In genomic region chr14:94541234-94541975, GRCh38 we compare ENCODE assay signal across 16 cellular contexts. TPM values are rescaled to one million over a fixed set of nuclear protein-coding genes. Genes with fewer than 3 reads are reported as not detected.
DNase-seq lines count a peak whose midpoint lies in the region; ATAC-seq and TF ChIP-seq lines count a peak whose summit lies in the region.
"Had no signal": no experiment of that assay in that cellular context is flagged by ENCODE, and none has a peak within 500 bp of the region (broad histone marks: within the 10 kb centered on the region; RNA-seq: fewer than 3 reads in every experiment).

No MANE protein-coding gene starts in this region.

- H2BK15ac ChIP-seq in neuronal stem cell (ENCODE audit: low read length) = no peak overlapping the region

- H2BK120ac ChIP-seq in neuronal stem cell (ENCODE audit: low read depth, low read length) = no peak overlapping the region

- no peak overlapping the region for H3K14ac ChIP-seq in neuronal stem cell (ENCODE audit: low read length)

- H3K9me3 ChIP-seq in adipocyte (ENCODE audit: control insufficient read depth, low read length) (peaks cover 4% of the 10 kb centered on the region), neuronal stem cell (replicated peaks in 1 of 2; ENCODE audit: control insufficient read depth in 2 of 2, insufficient read depth in 1 of 2, low read depth in 1 of 2, low read length in 2 of 2) (no peaks in the 10 kb centered on the region), suprapubic skin (no peaks in the 10 kb centered on the region), colonic mucosa (no peaks in the 10 kb centered on the region), body of pancreas (peaks cover 0 to 3% (median 0%) of the 10 kb centered on the region in 3 donors)
- H3K9me3 ChIP-seq: BE2C had no signal

- no peak overlapping the region for H2BK12ac ChIP-seq in neuronal stem cell (ENCODE audit: low read length)

- TF ChIP-seq CTCF in brain microvascular endothelial cell (IDR thresholded peaks at IDR 0.05; ENCODE audit: low read depth, low read length, missing control alignments) = no peak
- no peak for TF ChIP-seq CTCF in suprapubic skin (IDR thresholded peaks at IDR 0.05)
- TF ChIP-seq CTCF in GM10266 (IDR thresholded peaks at IDR 0.05; ENCODE audit: control insufficient read depth, insufficient read depth, low read depth, missing control alignments) = no peak
- TF ChIP-seq CTCF in colonic mucosa (IDR thresholded peaks at IDR 0.05) = no peak
- no peak for TF ChIP-seq CTCF in body of pancreas (IDR thresholded peaks at IDR 0.05)

- DNase-seq in adipocyte (ENCODE audit: low read depth) = peak; percentile 6
- DNase-seq in brain microvascular endothelial cell = no peak
- no peak for DNase-seq in neuronal stem cell (ENCODE audit: low spot score)
- DNase-seq in suprapubic skin (ENCODE audit: low spot score in 2 of 2) = no peak
- no peak for DNase-seq in GM10266 (ENCODE audit: extremely low spot score)
- no peak for DNase-seq in colonic mucosa
- no peak for DNase-seq in body of pancreas
- DNase-seq: BE2C; CD4-positive, alpha-beta memory T cell; DMS79; H7 had no signal

- H2AK5ac ChIP-seq in neuronal stem cell (ENCODE audit: low read depth, low read length) = no peak overlapping the region

- no peaks in the 10 kb centered on the region for H3K79me1 ChIP-seq in neuronal stem cell (ENCODE audit: low read depth, low read length)

- no peak overlapping the region for H3K23ac ChIP-seq in neuronal stem cell (ENCODE audit: low read depth, low read length, poor library complexity)

- no peak overlapping the region for H2AFZ ChIP-seq in neuronal stem cell (ENCODE audit: low read length)

- no peak overlapping the region for H3K4me2 ChIP-seq in neuronal stem cell (ENCODE audit: insufficient read depth, low read length, poor library complexity, severe bottlenecking)
- H3K4me2 ChIP-seq: A549, GM23338 had no signal

- TF ChIP-seq POLR2A in suprapubic skin (IDR thresholded peaks at IDR 0.05) (no peak), body of pancreas (IDR thresholded peaks at IDR 0.05) (no peak)

- H3K36me3 ChIP-seq in adipocyte (ENCODE audit: control insufficient read depth, insufficient read depth, low read length, severe bottlenecking) = no peaks in the 10 kb centered on the region
- no peaks in the 10 kb centered on the region for H3K36me3 ChIP-seq in brain microvascular endothelial cell (replicated peaks)
- H3K36me3 ChIP-seq in neuronal stem cell (replicated peaks in 1 of 2; ENCODE audit: control insufficient read depth in 2 of 2, insufficient read depth in 2 of 2, low read length in 2 of 2) = no peaks in the 10 kb centered on the region
- no peaks in the 10 kb centered on the region for H3K36me3 ChIP-seq in suprapubic skin
- H3K36me3 ChIP-seq in colonic mucosa = no peaks in the 10 kb centered on the region
- no peaks in the 10 kb centered on the region for H3K36me3 ChIP-seq in body of pancreas (replicated peaks in 1 of 2; ENCODE audit: insufficient read depth in 1 of 2, low read depth in 2 of 2)
- H3K36me3 ChIP-seq: BE2C had no signal

- H2BK5ac ChIP-seq in neuronal stem cell (ENCODE audit: low read length) = no peak overlapping the region

- peaks cover 8% of the 10 kb centered on the region for H3K4me1 ChIP-seq in adipocyte (ENCODE audit: control insufficient read depth, insufficient read depth, low read length)
- peaks cover 0 to 8% of the 10 kb centered on the region in 2 donors for H3K4me1 ChIP-seq in neuronal stem cell (ENCODE audit: control insufficient read depth in 2 of 2, insufficient read depth in 1 of 2, low read depth in 1 of 2, low read length in 2 of 2)
- peaks cover 37% of the 10 kb centered on the region for H3K4me1 ChIP-seq in suprapubic skin
- no peaks in the 10 kb centered on the region for H3K4me1 ChIP-seq in colonic mucosa
- peaks cover 20% of the 10 kb centered on the region for H3K4me1 ChIP-seq in body of pancreas
- H3K4me1 ChIP-seq: A549, BE2C had no signal

- no peak overlapping the region for H4K91ac ChIP-seq in neuronal stem cell (ENCODE audit: low read depth, low read length, poor library complexity)

- H3K27me3 ChIP-seq in adipocyte (replicated peaks; ENCODE audit: control insufficient read depth, insufficient read depth, low read length) (peaks cover 33% of the 10 kb centered on the region), brain microvascular endothelial cell (replicated peaks) (no peaks in the 10 kb centered on the region), neuronal stem cell (ENCODE audit: control insufficient read depth in 3 of 3, insufficient read depth in 3 of 3, low read depth in 1 of 3, low read length in 3 of 3) (no peaks in the 10 kb centered on the region), suprapubic skin (no peaks in the 10 kb centered on the region), colonic mucosa (no peaks in the 10 kb centered on the region), body of pancreas (no peaks in the 10 kb centered on the region)
- H3K27me3 ChIP-seq: BE2C had no signal

- no peak for ATAC-seq in body of pancreas
- ATAC-seq: A549 had no signal

- TF ChIP-seq EP300 in suprapubic skin (IDR thresholded peaks at IDR 0.05) = no peak

- no peak overlapping the region for H4K8ac ChIP-seq in neuronal stem cell (ENCODE audit: low read depth, low read length)

- no CpG with 5 or more reads among the region's 9 CpGs for WGBS in neuronal stem cell (ENCODE audit: extremely low coverage in 2 of 2, insufficient read length in 2 of 2, insufficient replicate concordance in 1 of 2), 2 donors
- WGBS in suprapubic skin = 78% methylated on average over 9 of the region's 9 CpGs
- 59 to 60% methylated on average over 9 of the region's 9 CpGs for WGBS in body of pancreas, 2 donors

- H3K27ac ChIP-seq in brain microvascular endothelial cell = peak overlapping the region; percentile 52
- H3K27ac ChIP-seq in neuronal stem cell (replicated peaks; ENCODE audit: low read length) = no peak overlapping the region
- peak overlapping the region; percentile 39 for H3K27ac ChIP-seq in suprapubic skin
- H3K27ac ChIP-seq in colonic mucosa = no peak overlapping the region
- no peak overlapping the region for H3K27ac ChIP-seq in body of pancreas
- H3K27ac ChIP-seq: A549, C4-2B had no signal

- intact Hi-C loops in colonic mucosa (cut with DNase I) = no loop called here
- intact Hi-C loops in body of pancreas (cut with DNase I) = no loop called here

- in situ Hi-C loops in brain microvascular endothelial cell (cut with HindIII; ENCODE audit: low pct_ligation_motif_present, low sequenced_read_pairs) = no loop called here

- H3K9ac ChIP-seq in adipocyte (ENCODE audit: low read length) (no peak overlapping the region), neuronal stem cell (ENCODE audit: low read depth, low read length, poor library complexity) (peak overlapping the region; percentile 24), colonic mucosa (ENCODE audit: low read depth in 2 of 2, low read length in 2 of 2) (no peak overlapping the region)

- H3K4ac ChIP-seq in neuronal stem cell (ENCODE audit: low read length) = no peak overlapping the region

- H3K4me3 ChIP-seq in adipocyte (ENCODE audit: low read length) (no peak overlapping the region), brain microvascular endothelial cell (ENCODE audit: low read depth, low read length) (no peak overlapping the region), neuronal stem cell (ENCODE audit: low read length in 2 of 2) (no peak overlapping the region), suprapubic skin (no peak overlapping the region), colonic mucosa (no peak overlapping the region), body of pancreas (no peak overlapping the region)
- H3K4me3 ChIP-seq: A549, GM23338 had no signal

- H3K18ac ChIP-seq in neuronal stem cell (ENCODE audit: low read length) = no peak overlapping the region

RNA-seq across cellular contexts. Expression of gene SERPINA4, which starts 19.8 kb away (rescaled TPM):
- not detected for polyA plus RNA-seq in neuronal stem cell (2013, experiment 1 of 2)
- polyA plus RNA-seq in neuronal stem cell (2013, experiment 2 of 2) = not detected
- total RNA-seq in suprapubic skin = not detected
- total RNA-seq in colonic mucosa = under 1 TPM in 1 of 2 donors, not detected in 1; 0.37 TPM
- 10 to 100 TPM; 42.8 to 57.6 TPM for total RNA-seq in body of pancreas
- total RNA-seq: CD4-positive, alpha-beta memory T cell; G401; GM23338; H7 had no signal
- polyA plus RNA-seq: AG04450; CD4-positive, alpha-beta memory T cell; GM23338 had no signal

RNA-seq across cellular contexts. Expression of gene SERPINA12, which starts 32.1 kb away (rescaled TPM):
- polyA plus RNA-seq in neuronal stem cell (2013, experiment 1 of 2) = not detected
- polyA plus RNA-seq in neuronal stem cell (2013, experiment 2 of 2) = not detected
- total RNA-seq in suprapubic skin (100 to 1,000 TPM in 3 of 4 donors, 10 to 100 TPM in 1; 91.3 to 486 (median 265) TPM), colonic mucosa (not detected), body of pancreas (not detected)
- total RNA-seq: CD4-positive, alpha-beta memory T cell; G401; GM23338; H7 had no signal
- polyA plus RNA-seq: A549; AG04450; CD4-positive, alpha-beta memory T cell; GM23338 had no signal

RNA-seq across cellular contexts. Expression of gene SERPINA5, which starts 39.8 kb away (rescaled TPM):
- polyA plus RNA-seq in neuronal stem cell (2013, experiment 1 of 2) = 2.4 TPM
- 2.5 TPM for polyA plus RNA-seq in neuronal stem cell (2013, experiment 2 of 2)
- 1 to 10 TPM in 2 of 4 donors, under 1 TPM in 1, not detected in 1; 0.76 to 4.5 (median 1.9) TPM for total RNA-seq in suprapubic skin
- 1 to 10 TPM in 1 of 2 donors, under 1 TPM in 1; 0.61 to 2.9 TPM for total RNA-seq in colonic mucosa
- 100 to 1,000 TPM in 1 of 2 donors, 10 to 100 TPM in 1; 76.0 to 101 TPM for total RNA-seq in body of pancreas
- total RNA-seq: CD4-positive, alpha-beta memory T cell; G401 had no signal
- polyA plus RNA-seq: AG04450; CD4-positive, alpha-beta memory T cell had no signal

Comparison
In these comparisons a context has a peak if more than half of its experiments do, and no peak if none do; other contexts are left out.
1. H3K27ac ChIP-seq: peak in brain microvascular endothelial cell (single experiment) and suprapubic skin (single experiment); none in neuronal stem cell (single experiment), colonic mucosa (single experiment) and body of pancreas (0 of 4).
2. RNA of gene SERPINA4, which starts 19.8 kb away (total RNA-seq): 42.8 to 57.6 TPM in body of pancreas; 0.37 TPM in colonic mucosa and not detected in suprapubic skin; every median in the first group is over 10 times any median in the second.
3. RNA of gene SERPINA12, which starts 32.1 kb away (total RNA-seq): 91.3 to 486 TPM in suprapubic skin; not detected in colonic mucosa and not detected in body of pancreas; every median in the first group is over 10 times any median in the second.
4. RNA of gene SERPINA5, which starts 39.8 kb away (total RNA-seq): 76.0 to 101 TPM in body of pancreas; 0.61 to 2.9 TPM in colonic mucosa and 0.76 to 4.5 TPM in suprapubic skin; every median in the first group is over 10 times any median in the second.